Comparison of ENCODE assay signal across 18 cellular contexts in genomic region chr6:64335195-64335594, GRCh38.
A peak's percentile ranks its signal among the peaks of the same experiment; 100 is the strongest.
DNase-seq lines count a peak whose midpoint lies in the region; ATAC-seq and TF ChIP-seq lines count a peak whose summit lies in the region.
"Had no signal": no experiment of that assay in that cellular context is flagged by ENCODE, and none has a peak within 500 bp of the region (broad histone marks: within the 10 kb centered on the region; RNA-seq: fewer than 3 reads in every experiment).

No MANE protein-coding gene starts in this region.

- no peak overlapping the region for H2BK12ac ChIP-seq in trophoblast cell (ENCODE audit: low read length)

- no peak overlapping the region for H2AFZ ChIP-seq in trophoblast cell (ENCODE audit: insufficient read depth, low read length, poor library complexity)
- H2AFZ ChIP-seq: GM23248 had no signal

- no peaks in the 10 kb centered on the region for H3K36me3 ChIP-seq in trophoblast cell (ENCODE audit: control insufficient read depth in 1 of 2, insufficient read depth in 2 of 2, low read length in 2 of 2)
- H3K36me3 ChIP-seq: BLaER1 treated with 17β-estradiol and CSF1 and Interleukin-3, amounts not matched to agents 10 nM and 100 nM had no signal

- no peak overlapping the region for H4K91ac ChIP-seq in trophoblast cell (ENCODE audit: low read depth, low read length)

- H3K14ac ChIP-seq in trophoblast cell (ENCODE audit: low read length) = no peak overlapping the region

- peaks cover 0 to 4% of the 10 kb centered on the region in 2 experiments for H3K4me1 ChIP-seq in trophoblast cell (ENCODE audit: control insufficient read depth in 1 of 2, insufficient read depth in 2 of 2, low read length in 2 of 2)

- no peaks in the 10 kb centered on the region for H3K79me2 ChIP-seq in trophoblast cell (ENCODE audit: control insufficient read depth, insufficient read depth, low read length, poor library complexity)

- no peak overlapping the region for H3K4ac ChIP-seq in trophoblast cell (ENCODE audit: low read depth, low read length)

- H3K18ac ChIP-seq in trophoblast cell (ENCODE audit: low read length) = no peak overlapping the region

- no peak overlapping the region for H4K8ac ChIP-seq in trophoblast cell (ENCODE audit: low read depth, low read length)

- no peak overlapping the region for H2BK120ac ChIP-seq in trophoblast cell (ENCODE audit: insufficient read depth, low read length, poor library complexity)

- no peak overlapping the region for H2AK5ac ChIP-seq in trophoblast cell (ENCODE audit: low read length)

- DNase-seq in NCI-H226 (peak; percentile 11), choroid plexus epithelial cell (ENCODE audit: low read depth) (peak; percentile 6), islet precursor cell (peak; percentile 69), trophoblast cell (peak in 1 of 2 donors; percentile 50), HUDEP-2 (lab: John Stamatoyannopoulos, UW; ENCODE audit: unreplicated experiment in 76 of 76) (no peak), C1 segment of cervical spinal cord (lab: John Stamatoyannopoulos, UW) (no peak)
- DNase-seq: 8988T; CD4-positive, CD25-positive, alpha-beta regulatory T cell; CD8-positive, alpha-beta memory T cell; COR-L47; GM23248; H7; HFFc6 had no signal

- peak overlapping the region; percentile 76 for H3K27ac ChIP-seq in trophoblast cell (ENCODE audit: low read depth, low read length)
- H3K27ac ChIP-seq: BLaER1 treated with 17β-estradiol and CSF1 and Interleukin-3, amounts not matched to agents 10 nM and 100 nM; GM23248 had no signal

- H3K4me2 ChIP-seq in trophoblast cell (ENCODE audit: low read length) = peak overlapping the region; percentile 23

- H3K9me3 ChIP-seq in trophoblast cell (ENCODE audit: insufficient read depth, low read depth, low read length) = no peaks in the 10 kb centered on the region
- H3K9me3 ChIP-seq: BLaER1 treated with 17β-estradiol and CSF1 and Interleukin-3, amounts not matched to agents 10 nM and 100 nM had no signal

- WGBS in trophoblast cell (ENCODE audit: extremely low coverage, insufficient coverage, insufficient read length) = no CpG with 5 or more reads among the region's 8 CpGs

- H3K4me3 ChIP-seq in choroid plexus epithelial cell (ENCODE audit: low read depth, low read length) = no peak overlapping the region
- H3K4me3 ChIP-seq in trophoblast cell (ENCODE audit: low read depth, low read length) = no peak overlapping the region
- H3K4me3 ChIP-seq: BLaER1 treated with 17β-estradiol and CSF1 and Interleukin-3, amounts not matched to agents 10 nM and 100 nM; GM23248 had no signal

- peaks cover 5% of the 10 kb centered on the region for H3K79me1 ChIP-seq in trophoblast cell (ENCODE audit: low read length)

- H3K23ac ChIP-seq in trophoblast cell (ENCODE audit: low read length) = no peak overlapping the region

- peak overlapping the region; percentile 40 for H2BK5ac ChIP-seq in trophoblast cell (ENCODE audit: low read depth, low read length, poor library complexity)

- no peak overlapping the region for H3K9ac ChIP-seq in trophoblast cell (ENCODE audit: low read length)
- H3K9ac ChIP-seq: BLaER1 treated with 17β-estradiol and CSF1 and Interleukin-3, amounts not matched to agents 10 nM and 100 nM; GM23248 had no signal

- no peak for TF ChIP-seq CTCF in choroid plexus epithelial cell (conservative IDR thresholded peaks at IDR 0.05; ENCODE audit: low read depth, low read length)

- no peak overlapping the region for H4K12ac ChIP-seq in trophoblast cell (ENCODE audit: low read depth, low read length)

- ATAC-seq in HG02798 (IDR thresholded peaks at IDR 0.05; ENCODE audit: poor library complexity, unreplicated experiment) (no peak), GM21447 (IDR thresholded peaks at IDR 0.05; ENCODE audit: unreplicated experiment) (no peak)
- ATAC-seq: HCT116, HepG2 had no signal

- no peaks in the 10 kb centered on the region for H3K27me3 ChIP-seq in trophoblast cell (ENCODE audit: insufficient read depth, low read length)
- H3K27me3 ChIP-seq: BLaER1 treated with 17β-estradiol and CSF1 and Interleukin-3, amounts not matched to agents 10 nM and 100 nM had no signal

Comparison
In these comparisons a context has a peak if more than half of its experiments do, and no peak if none do; other contexts are left out.
1. DNase-seq: peak in NCI-H226 (single experiment), choroid plexus epithelial cell (single experiment) and islet precursor cell (single experiment); none in HUDEP-2 (0 of 76) and C1 segment of cervical spinal cord (0 of 14).